29 cellular contexts compared by ENCODE assay signal in genomic region chrX:110081320-110081719, GRCh38.
DNase-seq lines count a peak whose midpoint lies in the region; ATAC-seq, FAIRE-seq and TF ChIP-seq lines count a peak whose summit lies in the region.
"Had no signal": no experiment of that assay in that cellular context is flagged by ENCODE, and none has a peak within 500 bp of the region (broad histone marks: within the 10 kb centered on the region; RNA-seq: fewer than 3 reads in every experiment).

No MANE protein-coding gene starts in this region.

- H3K9me3 Mint-ChIP-seq in HFFc6 (no peaks in the 10 kb centered on the region), astrocyte (ENCODE audit: unreplicated experiment) (no peaks in the 10 kb centered on the region)

- peak overlapping the region; percentile 51 for H3K9ac ChIP-seq in astrocyte (ENCODE audit: low read length)

- peak; percentile 87 for FAIRE-seq in astrocyte (lab: Jason Lieb, UNC)
- FAIRE-seq: G401.6 had no signal

- H3K4me3 ChIP-seq in astrocyte (ENCODE audit: insufficient read depth, low read depth, low read length) (no peak overlapping the region), suprapubic skin (no peak overlapping the region), thyroid gland (replicated peaks in 1 of 3) (no peak overlapping the region)
- H3K4me3 ChIP-seq: esophagus muscularis mucosa, gastroesophageal sphincter, ovary had no signal

- no peaks in the 10 kb centered on the region for H3K79me2 ChIP-seq in astrocyte (ENCODE audit: insufficient read depth, low read length)

- TF ChIP-seq EP300 in suprapubic skin (IDR thresholded peaks at IDR 0.05) = no peak

- no peak for TF ChIP-seq POLR2A in suprapubic skin (IDR thresholded peaks at IDR 0.05)
- TF ChIP-seq POLR2A in thyroid gland (IDR thresholded peaks at IDR 0.05) = no peak

- no peaks in the 10 kb centered on the region for H3K27me3 Mint-ChIP-seq in HFFc6 (ENCODE audit: insufficient read depth)
- no peaks in the 10 kb centered on the region for H3K27me3 Mint-ChIP-seq in astrocyte (ENCODE audit: low read depth, unreplicated experiment)
- H3K27me3 Mint-ChIP-seq: activated naive CD8-positive, alpha-beta T cell treated with anti-CD3 and anti-CD28 coated beads for 36 hours; CD4-positive, CD25-positive, alpha-beta regulatory T cell; dendritic cell treated with granulocyte-macrophage colony-stimulating factor and Interleukin-4, amounts not matched to agents 40 ng/mL and 50 ng/mL, for 4 days; stimulated activated naive CD8-positive, alpha-beta T cell treated with anti-CD3 and anti-CD28 coated beads, Interleukin-15, Interleukin-2, amounts not matched to agents 100 ng/mL and 50 ng/mL, for 24 hours had no signal

- no peak overlapping the region for H3K4me3 Mint-ChIP-seq in HFFc6
- H3K4me3 Mint-ChIP-seq in astrocyte (ENCODE audit: unreplicated experiment) = no peak overlapping the region
- H3K4me3 Mint-ChIP-seq: activated naive CD8-positive, alpha-beta T cell treated with anti-CD3 and anti-CD28 coated beads for 36 hours; CD4-positive, CD25-positive, alpha-beta regulatory T cell; dendritic cell treated with granulocyte-macrophage colony-stimulating factor and Interleukin-4, amounts not matched to agents 40 ng/mL and 50 ng/mL, for 4 days; stimulated activated naive CD8-positive, alpha-beta T cell treated with anti-CD3 and anti-CD28 coated beads, Interleukin-15, Interleukin-2, amounts not matched to agents 100 ng/mL and 50 ng/mL, for 24 hours had no signal

- DNase-seq in HFFc6 (no peak), astrocyte (ENCODE audit: low read depth) (no peak), foreskin keratinocyte (no peak), suprapubic skin (ENCODE audit: low spot score in 2 of 2) (no peak), thyroid gland (no peak)
- no peak for DNase-seq in activated naive CD4-positive, alpha-beta T cell (lab: John Stamatoyannopoulos, UW)
- DNase-seq: activated CD4-positive, alpha-beta T cell treated with anti-CD3 and anti-CD28 coated beads for 48 hours; activated effector memory CD4-positive, alpha-beta T cell treated with Interleukin-2 at 50 U/mL for 16 hours; activated naive CD8-positive, alpha-beta T cell treated with anti-CD3 and anti-CD28 coated beads for 36 hours; Calu3; CD4-positive, CD25-positive, alpha-beta regulatory T cell; central memory CD4-positive, alpha-beta T cell; hippocampal formation; left colon; NCI-H146; NCI-H526 treated with DMSO at 0.1 percent for 48 hours; retina; stimulated activated CD4-positive, alpha-beta T cell treated with anti-CD3 and anti-CD28 coated beads, Interleukin-1b, Interleukin-23, amount 100 ng/mL, for 48 hours; stimulated activated CD8-positive, alpha-beta memory T cell treated with anti-CD3 and anti-CD28 coated beads, Interleukin-4, amount 100 ng/mL, for 48 hours; SW 1271; T-helper 9 cell had no signal

- H3K4me1 ChIP-seq in astrocyte (ENCODE audit: insufficient read depth, low read length) (peaks cover 20% of the 10 kb centered on the region), foreskin keratinocyte (peaks cover 33% of the 10 kb centered on the region), suprapubic skin (peaks cover 8% of the 10 kb centered on the region), thyroid gland (peaks cover 0 to 7% of the 10 kb centered on the region in 2 donors)

- intact Hi-C loops in thyroid gland (cut with DNase I) = no loop called here

- H3K4me2 ChIP-seq in astrocyte (ENCODE audit: low read length) = no peak overlapping the region

- H3K27me3 ChIP-seq in astrocyte (ENCODE audit: insufficient read depth, low read length) (no peaks in the 10 kb centered on the region), foreskin keratinocyte (no peaks in the 10 kb centered on the region), suprapubic skin (no peaks in the 10 kb centered on the region), thyroid gland (no peaks in the 10 kb centered on the region)
- H3K27me3 ChIP-seq: esophagus muscularis mucosa, gastroesophageal sphincter, ovary had no signal

- H3K27ac ChIP-seq in astrocyte (ENCODE audit: low read depth, low read length) (peak overlapping the region; percentile 72), foreskin keratinocyte (peak overlapping the region; percentile 93), suprapubic skin (peak overlapping the region; percentile 59), thyroid gland (peak overlapping the region in 1 of 3 donors; percentile 30)
- H3K27ac ChIP-seq: esophagus muscularis mucosa, gastroesophageal sphincter had no signal

- H3K36me3 ChIP-seq in astrocyte (ENCODE audit: insufficient read depth, low read length) (no peaks in the 10 kb centered on the region), suprapubic skin (no peaks in the 10 kb centered on the region), thyroid gland (no peaks in the 10 kb centered on the region)
- H3K36me3 ChIP-seq: esophagus muscularis mucosa, gastroesophageal sphincter, ovary had no signal

- H3K27ac Mint-ChIP-seq in HFFc6 (peak overlapping the region; percentile 59; the same call in 1 of the 2 replicates), astrocyte (ENCODE audit: unreplicated experiment) (no peak overlapping the region)
- H3K27ac Mint-ChIP-seq: activated naive CD8-positive, alpha-beta T cell treated with anti-CD3 and anti-CD28 coated beads for 36 hours; CD4-positive, CD25-positive, alpha-beta regulatory T cell; dendritic cell treated with granulocyte-macrophage colony-stimulating factor and Interleukin-4, amounts not matched to agents 40 ng/mL and 50 ng/mL, for 4 days; stimulated activated naive CD8-positive, alpha-beta T cell treated with anti-CD3 and anti-CD28 coated beads, Interleukin-15, Interleukin-2, amounts not matched to agents 100 ng/mL and 50 ng/mL, for 24 hours had no signal

- H3K36me3 Mint-ChIP-seq in HFFc6 (ENCODE audit: low read depth) (peaks cover 5% of the 10 kb centered on the region), astrocyte (ENCODE audit: low read depth, unreplicated experiment) (no peaks in the 10 kb centered on the region)

- TF ChIP-seq CTCF in HFFc6 (IDR thresholded peaks at IDR 0.05) (no peak), astrocyte (IDR thresholded peaks at IDR 0.05; ENCODE audit: insufficient read depth, low read depth, low read length) (no peak), foreskin keratinocyte (conservative IDR thresholded peaks at IDR 0.05) (no peak), suprapubic skin (IDR thresholded peaks at IDR 0.05) (no peak), thyroid gland (IDR thresholded peaks at IDR 0.05) (no peak)

- no peaks in the 10 kb centered on the region for H3K9me3 ChIP-seq in astrocyte (ENCODE audit: insufficient read depth, low read depth, low read length)
- H3K9me3 ChIP-seq in suprapubic skin = no peaks in the 10 kb centered on the region
- H3K9me3 ChIP-seq in thyroid gland = no peaks in the 10 kb centered on the region
- H3K9me3 ChIP-seq: esophagus muscularis mucosa, gastroesophageal sphincter, ovary had no signal

- H4K20me1 ChIP-seq in astrocyte (ENCODE audit: insufficient read depth, low read length) = no peaks in the 10 kb centered on the region

- ATAC-seq in foreskin keratinocyte (no peak), HG03342 (IDR thresholded peaks at IDR 0.05; ENCODE audit: unreplicated experiment) (no peak)
- ATAC-seq: HCT116, left colon had no signal

- H3K4me1 Mint-ChIP-seq in HFFc6 (ENCODE audit: low read depth) = peaks cover 36% of the 10 kb centered on the region
- peaks cover 4% of the 10 kb centered on the region for H3K4me1 Mint-ChIP-seq in astrocyte (ENCODE audit: low read depth, unreplicated experiment)

- H2AFZ ChIP-seq in astrocyte (ENCODE audit: low read depth, low read length) = no peak overlapping the region
